24 cellular contexts compared by ENCODE assay signal in genomic region chr11:42571486-42572230, GRCh38.
"Had no signal": no experiment of that assay in that cellular context is flagged by ENCODE, and none has a peak within 500 bp of the region (broad histone marks: within the 10 kb centered on the region; RNA-seq: fewer than 3 reads in every experiment).

No MANE protein-coding gene starts in this region.

- DNase-seq: IMR-90, Karpas-422, KG1, MG63, NCI-H1092, NCI-H1105 treated with DMSO at 0.1 percent for 48 hours, NCI-H1417 treated with DMSO at 0.1 percent for 48 hours, NCI-H146, NCI-H1694 treated with DMSO at 0.1 percent for 48 hours, NCI-H1930, NCI-H2081, NCI-H2171, NCI-H226, NCI-H524, NCI-H526 treated with DMSO at 0.1 percent for 48 hours, NCI-H774, PC-3, SHP77, SK-N-SH, SW 1271, T-cell had no signal

- H3K9me2 ChIP-seq: SK-N-SH had no signal

- H3K4me3 ChIP-seq: MG63 had no signal

- H3K9me3 ChIP-seq: MG63, SK-N-SH had no signal

- H3K27ac ChIP-seq: RWPE1 had no signal

- H3K4me2 ChIP-seq: SK-N-SH had no signal

- H3K36me3 ChIP-seq: MG63 had no signal

- ATAC-seq: HepG2, Panc1, PC-3, T-cell had no signal
